ENCODE assay signal across 8 cellular contexts in genomic region chr9:35115680-35116538, GRCh38. TPM values are rescaled to one million over a fixed set of nuclear protein-coding genes. Genes with fewer than 3 reads are reported as not detected.
DNase-seq lines count a peak whose midpoint lies in the region; ATAC-seq and TF ChIP-seq lines count a peak whose summit lies in the region.

ATOSB (minus strand) TSS chr9:35115862; CDS start chr9:35108274, 7,588 bp downstream.

- ATAC-seq in GM21381 (IDR thresholded peaks at IDR 0.05; ENCODE audit: unreplicated experiment): peak; percentile 53

- H3K9ac ChIP-seq in NT2/D1 (ENCODE audit: insufficient read length, low read depth) (peak within 1 kb of the TSS; percentile 81), endodermal cell (ENCODE audit: extremely low read depth, low read length, poor library complexity, severe bottlenecking) (peak within 1 kb of the TSS; percentile 75)

- no peaks in the 10 kb centered on the region for H3K9me3 ChIP-seq in NT2/D1 (ENCODE audit: insufficient read depth, low read length)
- no peaks in the 10 kb centered on the region for H3K9me3 ChIP-seq in endodermal cell (ENCODE audit: control insufficient read depth, low read length)

- TF ChIP-seq CTCF in endodermal cell (conservative IDR thresholded peaks at IDR 0.05): no peak

- H3K4me3 ChIP-seq in NT2/D1 (ENCODE audit: insufficient read length, low read depth) (peak within 1 kb of the TSS; percentile 85), endodermal cell (ENCODE audit: low read length) (peak within 1 kb of the TSS; percentile 96)

- H3K27me3 ChIP-seq in NT2/D1 (ENCODE audit: insufficient read depth, insufficient read length) (no peaks in the 10 kb centered on the region), endodermal cell (ENCODE audit: control insufficient read depth, insufficient read depth, low read length, poor library complexity, severe bottlenecking) (no peaks in the 10 kb centered on the region)

- H3K27ac ChIP-seq in endodermal cell (ENCODE audit: low read depth, low read length): peak within 1 kb of the TSS; percentile 96

- H3K4me1 ChIP-seq in NT2/D1 (ENCODE audit: insufficient read depth, insufficient read length) (peaks cover 14% of the 10 kb centered on the region), endodermal cell (ENCODE audit: control insufficient read depth, insufficient read depth, low read length) (peaks cover 7% of the 10 kb centered on the region)

- H3K36me3 ChIP-seq in NT2/D1 (ENCODE audit: insufficient read depth, insufficient read length, low read length): no peaks in the 10 kb centered on the region
- no peaks in the 10 kb centered on the region for H3K36me3 ChIP-seq in endodermal cell (ENCODE audit: control insufficient read depth, insufficient read depth, low read length)

- peak; percentile 91 for DNase-seq in COR-L47 (lab: John Stamatoyannopoulos, UW)
- peak in 75 of 76 experiments; percentile 61 to 98 (median 95) for DNase-seq in HUDEP-2 (lab: John Stamatoyannopoulos, UW; ENCODE audit: unreplicated experiment in 76 of 76)
- DNase-seq in NT2/D1 (ENCODE audit: low read depth, low spot score): peak; percentile 99
- DNase-seq in activated CD8-positive, alpha-beta memory T cell treated with anti-CD3 and anti-CD28 coated beads, Interleukin-2, amount 50 U/mL, for 1 hour (ENCODE audit: extremely low read depth): peak; percentile 80
- DNase-seq in endodermal cell: peak; percentile 100
- DNase-seq in mesenteric fat pad (ENCODE audit: low spot score): peak; percentile 98
- peak; percentile 83 for DNase-seq in stimulated activated CD8-positive, alpha-beta memory T cell treated with anti-CD3 and anti-CD28 coated beads, Interleukin-15, amount 100 ng/mL, for 24 hours (ENCODE audit: low read depth)

- peaks cover 4% of the 10 kb centered on the region for H3K36me3 Mint-ChIP-seq in endodermal cell (ENCODE audit: low read depth)

- peak within 1 kb of the TSS; percentile 93 for H3K27ac Mint-ChIP-seq in endodermal cell

- no peaks in the 10 kb centered on the region for H3K27me3 Mint-ChIP-seq in endodermal cell (ENCODE audit: insufficient read depth)

- peaks cover 32% of the 10 kb centered on the region for H3K4me1 Mint-ChIP-seq in endodermal cell

- H3K4me3 Mint-ChIP-seq in endodermal cell: peak within 1 kb of the TSS; percentile 76

- H3K9me3 Mint-ChIP-seq in endodermal cell: no peaks in the 10 kb centered on the region

- 0% methylated on average over 11 to 54 of the region's 54 CpGs for WGBS in endodermal cell (ENCODE audit: insufficient coverage in 1 of 2, insufficient read length in 1 of 2), 2 experiments

RNA-seq across cellular contexts. Expression of gene ATOSB, which starts in this region (rescaled TPM):
- total RNA-seq in endodermal cell: 10 to 100 TPM; 21.1 to 22.7 TPM
- 28.0 TPM for polyA plus RNA-seq in endodermal cell (2013, experiment 1 of 2)
- 30.0 TPM for polyA plus RNA-seq in endodermal cell (2013, experiment 2 of 2)
- 27.7 TPM for total RNA-seq in mesenteric fat pad

Comparison
In these comparisons a context has a peak if more than half of its experiments do, and no peak if none do; other contexts are left out.
1. Peak in every context shown above with its lines: DNase-seq, ATAC-seq, H3K4me3 ChIP-seq and H3K27ac ChIP-seq.